In the genomic region with DNA sequence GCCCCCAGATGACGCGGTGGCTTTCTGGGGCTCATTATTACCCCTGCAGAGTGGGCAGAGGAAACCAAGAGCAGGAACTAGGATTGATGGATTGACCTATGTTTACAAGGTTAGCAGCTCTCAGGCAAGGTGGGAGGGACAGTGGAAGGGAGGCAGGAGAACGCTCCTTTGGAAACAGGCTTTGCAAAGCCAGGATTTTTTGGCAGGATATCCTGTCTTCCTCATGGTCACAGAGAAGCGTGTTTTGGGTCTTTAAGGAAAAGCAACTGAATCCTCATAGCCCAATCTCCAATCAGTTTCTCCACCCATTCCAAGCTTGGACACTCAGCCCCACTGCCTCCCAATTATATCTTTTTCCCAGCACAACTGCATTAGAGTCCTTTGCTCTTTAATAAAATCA, we compare ENCODE assay signal across 18 cellular contexts.
A peak's percentile ranks its signal among the peaks of the same experiment; 100 is the strongest.
DNase-seq lines count a peak whose midpoint lies in the region; ATAC-seq and TF ChIP-seq lines count a peak whose summit lies in the region.
"Had no signal": no experiment of that assay in that cellular context is flagged by ENCODE, and none has a peak within 500 bp of the region (broad histone marks: within the 10 kb centered on the region; RNA-seq: fewer than 3 reads in every experiment).

No MANE protein-coding gene starts in this region.

- H3K18ac ChIP-seq in trophoblast cell (ENCODE audit: low read length): no peak overlapping the region

- H3K4me1 ChIP-seq in GM23338 (ENCODE audit: insufficient read depth) (peaks cover 37% of the 10 kb centered on the region), NT2/D1 (ENCODE audit: insufficient read depth, insufficient read length) (peaks cover 14% of the 10 kb centered on the region), trophoblast cell (ENCODE audit: control insufficient read depth in 1 of 2, insufficient read depth in 2 of 2, low read length in 2 of 2) (peaks cover 24 to 25% of the 10 kb centered on the region in 2 experiments), prostate gland (replicated peaks) (peaks cover 3% of the 10 kb centered on the region)
- H3K4me1 ChIP-seq: pancreas had no signal

- H4K12ac ChIP-seq in trophoblast cell (ENCODE audit: low read depth, low read length): no peak overlapping the region

- peak overlapping the region; percentile 3 for H2BK12ac ChIP-seq in trophoblast cell (ENCODE audit: low read length)

- H3K27me3 Mint-ChIP-seq in GM23338 (ENCODE audit: insufficient read depth, low read depth, poor library complexity) (peaks cover 20% of the 10 kb centered on the region), endothelial cell (ENCODE audit: unreplicated experiment) (peaks cover 25% of the 10 kb centered on the region)

- H3K4me2 ChIP-seq in GM23338: peak overlapping the region; percentile 89
- no peak overlapping the region for H3K4me2 ChIP-seq in trophoblast cell (ENCODE audit: low read length)

- peaks cover 53% of the 10 kb centered on the region for H3K4me1 Mint-ChIP-seq in GM23338
- peaks cover 54% of the 10 kb centered on the region for H3K4me1 Mint-ChIP-seq in endothelial cell (ENCODE audit: unreplicated experiment)

- H2BK5ac ChIP-seq in trophoblast cell (ENCODE audit: low read depth, low read length, poor library complexity): no peak overlapping the region

- no peak overlapping the region for H4K8ac ChIP-seq in trophoblast cell (ENCODE audit: low read depth, low read length)

- H3K9me3 ChIP-seq in NT2/D1 (ENCODE audit: insufficient read depth, low read length): no peaks in the 10 kb centered on the region
- no peaks in the 10 kb centered on the region for H3K9me3 ChIP-seq in trophoblast cell (ENCODE audit: insufficient read depth, low read depth, low read length)
- no peaks in the 10 kb centered on the region for H3K9me3 ChIP-seq in prostate gland
- H3K9me3 ChIP-seq: pancreas had no signal

- intact Hi-C loops in prostate gland (cut with DNase I): no loop called here

- 0 out of 2 replicates have a peak overlapping the region, but pooled peaks have one; percentile 8 for H3K27ac ChIP-seq in GM23338 (ENCODE audit: low read depth)
- H3K27ac ChIP-seq in trophoblast cell (ENCODE audit: low read depth, low read length): peak overlapping the region; percentile 20
- H3K27ac ChIP-seq in prostate gland: no peak overlapping the region
- H3K27ac ChIP-seq: foreskin keratinocyte, hepatocyte, pancreas had no signal

- H3K9ac ChIP-seq in NT2/D1 (ENCODE audit: insufficient read length, low read depth) (peak overlapping the region; percentile 1), trophoblast cell (ENCODE audit: low read length) (no peak overlapping the region)

- H3K36me3 Mint-ChIP-seq in GM23338 (ENCODE audit: low read depth): no peaks in the 10 kb centered on the region
- H3K36me3 Mint-ChIP-seq in endothelial cell (ENCODE audit: low read depth, unreplicated experiment): peaks cover 31% of the 10 kb centered on the region
- H3K36me3 Mint-ChIP-seq: stimulated activated effector memory CD8-positive, alpha-beta T cell treated with anti-CD3 and anti-CD28 coated beads, Interleukin-12 subunit alpha, Interleukin-12 subunit beta, amount 100 ng/mL, for 72 hours; T-cell had no signal

- DNase-seq in GM23338 (ENCODE audit: low spot score) (no peak), NT2/D1 (ENCODE audit: low read depth, low spot score) (no peak), endothelial cell (ENCODE audit: low spot score) (no peak), trophoblast cell (no peak), prostate gland (ENCODE audit: low spot score) (no peak)
- DNase-seq: dorsolateral prefrontal cortex, NCI-H1694 treated with DMSO at 0.1 percent for 48 hours, NCI-H748 treated with DMSO at 0.1 percent for 48 hours, pancreas, SIG-M5 had no signal

- no peak for ATAC-seq in GM23338
- no peak for ATAC-seq in HG03439 (IDR thresholded peaks at IDR 0.05; ENCODE audit: unreplicated experiment)
- no peak for ATAC-seq in HG03342 (IDR thresholded peaks at IDR 0.05; ENCODE audit: unreplicated experiment)
- ATAC-seq: foreskin keratinocyte, pancreas, T-cell had no signal

- H3K4ac ChIP-seq in trophoblast cell (ENCODE audit: low read depth, low read length): no peak overlapping the region

- peaks cover 14% of the 10 kb centered on the region for H3K79me1 ChIP-seq in trophoblast cell (ENCODE audit: low read length)

- H3K27me3 ChIP-seq in GM23338 (ENCODE audit: insufficient read depth) (peaks cover 24% of the 10 kb centered on the region), NT2/D1 (ENCODE audit: insufficient read depth, insufficient read length) (peaks cover 8% of the 10 kb centered on the region), trophoblast cell (ENCODE audit: insufficient read depth, low read length) (no peaks in the 10 kb centered on the region), prostate gland (replicated peaks; ENCODE audit: insufficient read depth) (no peaks in the 10 kb centered on the region)

- no peaks in the 10 kb centered on the region for H3K9me2 ChIP-seq in GM23338 (ENCODE audit: insufficient read depth)

- H3K14ac ChIP-seq in trophoblast cell (ENCODE audit: low read length): no peak overlapping the region

- no peaks in the 10 kb centered on the region for H3F3A ChIP-seq in GM23338 (replicated peaks; ENCODE audit: low read depth)

- H2AFZ ChIP-seq in GM23338: no peak overlapping the region
- no peak overlapping the region for H2AFZ ChIP-seq in trophoblast cell (ENCODE audit: insufficient read depth, low read length, poor library complexity)
- H2AFZ ChIP-seq: hepatocyte had no signal

- H3K9me3 Mint-ChIP-seq in GM23338 (peaks cover 3% of the 10 kb centered on the region; the same call in 2 of the 3 replicates), endothelial cell (ENCODE audit: unreplicated experiment) (no peaks in the 10 kb centered on the region)
- H3K9me3 Mint-ChIP-seq: stimulated activated effector memory CD8-positive, alpha-beta T cell treated with anti-CD3 and anti-CD28 coated beads, Interleukin-12 subunit alpha, Interleukin-12 subunit beta, amount 100 ng/mL, for 72 hours; T-cell had no signal

- H4K91ac ChIP-seq in trophoblast cell (ENCODE audit: low read depth, low read length): peak overlapping the region; percentile 4

- no peak overlapping the region for H3K23ac ChIP-seq in trophoblast cell (ENCODE audit: low read length)

- H2AK5ac ChIP-seq in trophoblast cell (ENCODE audit: low read length): peak overlapping the region; percentile 12

- no CpG with 5 or more reads among the region's 4 CpGs for WGBS in trophoblast cell (ENCODE audit: extremely low coverage, insufficient coverage, insufficient read length)
- 60% methylated on average over 4 of the region's 4 CpGs for WGBS in prostate gland

- peaks cover 60% of the 10 kb centered on the region for H3K79me2 ChIP-seq in GM23338 (replicated peaks; ENCODE audit: insufficient read depth)
- peaks cover 5% of the 10 kb centered on the region for H3K79me2 ChIP-seq in trophoblast cell (ENCODE audit: control insufficient read depth, insufficient read depth, low read length, poor library complexity)

- H3K36me3 ChIP-seq in GM23338 (ENCODE audit: insufficient read depth) (no peaks in the 10 kb centered on the region), NT2/D1 (ENCODE audit: insufficient read depth, insufficient read length, low read length) (peaks cover 5% of the 10 kb centered on the region), trophoblast cell (ENCODE audit: control insufficient read depth in 1 of 2, insufficient read depth in 2 of 2, low read length in 2 of 2) (no peaks in the 10 kb centered on the region), prostate gland (no peaks in the 10 kb centered on the region)
- H3K36me3 ChIP-seq: pancreas had no signal

- no peak for TF ChIP-seq POLR2A in prostate gland (IDR thresholded peaks at IDR 0.05)

- no peaks in the 10 kb centered on the region; the same call in 1 of the 2 replicates for H4K20me1 ChIP-seq in GM23338 (replicated peaks; ENCODE audit: insufficient read depth)

- TF ChIP-seq CTCF in GM23338 (conservative IDR thresholded peaks at IDR 0.05; ENCODE audit: low read depth in 2 of 2): no peak
- no peak for TF ChIP-seq CTCF in endothelial cell (IDR thresholded peaks at IDR 0.05; ENCODE audit: unreplicated experiment)
- no peak for TF ChIP-seq CTCF in prostate gland (IDR thresholded peaks at IDR 0.05)

- peak overlapping the region; percentile 87 for H3K27ac Mint-ChIP-seq in GM23338
- peak overlapping the region; percentile 100 for H3K27ac Mint-ChIP-seq in endothelial cell (ENCODE audit: unreplicated experiment)
- H3K27ac Mint-ChIP-seq: activated CD4-positive, alpha-beta T cell treated with anti-CD3 and anti-CD28 coated beads for 36 hours; stimulated activated effector memory CD8-positive, alpha-beta T cell treated with anti-CD3 and anti-CD28 coated beads, Interleukin-12 subunit alpha, Interleukin-12 subunit beta, amount 100 ng/mL, for 72 hours had no signal

- H2BK120ac ChIP-seq in trophoblast cell (ENCODE audit: insufficient read depth, low read length, poor library complexity): no peak overlapping the region

- H3K4me3 Mint-ChIP-seq in GM23338 (no peak overlapping the region), endothelial cell (ENCODE audit: unreplicated experiment) (peak overlapping the region; percentile 84)
- H3K4me3 Mint-ChIP-seq: activated CD4-positive, alpha-beta T cell treated with anti-CD3 and anti-CD28 coated beads for 36 hours; stimulated activated effector memory CD8-positive, alpha-beta T cell treated with anti-CD3 and anti-CD28 coated beads, Interleukin-12 subunit alpha, Interleukin-12 subunit beta, amount 100 ng/mL, for 72 hours had no signal

- H3K4me3 ChIP-seq in GM23338 (no peak overlapping the region), NT2/D1 (ENCODE audit: insufficient read length, low read depth) (no peak overlapping the region), trophoblast cell (ENCODE audit: low read depth, low read length) (no peak overlapping the region), prostate gland (no peak overlapping the region)
- H3K4me3 ChIP-seq: dorsolateral prefrontal cortex, GM12878, hepatocyte, pancreas had no signal

TF ChIP-seq in GM23338, 12 proteins besides CTCF, POLR2A, EP300 and RAD21 (continues in another document):
- no peak for TF ChIP-seq POLR2AphosphoS5 (IDR thresholded peaks at IDR 0.05; ENCODE audit: low read depth)

Comparison
In these comparisons a context has a peak if more than half of its experiments do, and no peak if none do; other contexts are left out.
1. H3K27ac ChIP-seq: peak in GM23338 (single experiment) and trophoblast cell (single experiment); none in prostate gland (0 of 2).